8 cellular contexts compared by ENCODE assay signal in the genomic region with DNA sequence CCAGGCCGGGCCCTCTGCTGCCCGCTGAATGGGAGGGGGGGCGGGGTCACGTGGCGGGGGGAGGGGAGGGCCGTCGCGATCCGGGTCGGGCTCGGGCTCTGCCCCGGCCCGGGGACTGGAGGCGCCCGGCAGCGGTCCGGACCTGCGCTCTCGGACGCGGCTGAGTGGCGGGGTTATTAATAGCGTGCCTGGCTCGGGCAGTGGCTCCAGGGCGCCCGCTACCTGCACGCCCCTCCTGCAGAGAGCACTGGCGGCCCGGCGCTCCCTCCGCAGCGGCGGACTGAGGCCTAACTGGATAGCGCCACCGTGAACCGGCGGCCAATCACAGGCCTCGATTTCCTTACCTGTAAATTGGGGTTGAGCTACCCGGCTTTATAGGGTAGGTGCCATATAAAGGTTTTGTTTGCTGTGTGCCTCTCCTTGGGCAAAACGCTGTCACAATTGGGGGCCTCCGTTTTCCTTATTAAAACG. TPM values are rescaled to one million over a fixed set of nuclear protein-coding genes. Genes with fewer than 3 reads are reported as not detected.
DNase-seq lines count a peak whose midpoint lies in the region; ATAC-seq and TF ChIP-seq lines count a peak whose summit lies in the region.

No MANE protein-coding gene starts in this region.

- WGBS in endodermal cell (ENCODE audit: insufficient coverage in 1 of 2, insufficient read length in 1 of 2), 2 experiments = 2 to 4% methylated on average over 16 to 42 of the region's 42 CpGs
- WGBS in mesendoderm (ENCODE audit: extremely low coverage, insufficient coverage, low lambda C conversion rate) = no CpG with 5 or more reads among the region's 42 CpGs

- H3K9me3 Mint-ChIP-seq in endodermal cell = no peaks in the 10 kb centered on the region

- no peak overlapping the region for H2BK120ac ChIP-seq in mesendoderm (ENCODE audit: low read depth, low read length)

- DNase-seq in GM03348 (ENCODE audit: low spot score) = peak; percentile 92
- DNase-seq in NCI-H2227 (lab: John Stamatoyannopoulos, UW; ENCODE audit: unreplicated experiment) = peak; percentile 74
- peak; percentile 92 for DNase-seq in endodermal cell
- DNase-seq in mesendoderm = peak; percentile 84
- no peak for DNase-seq in vagina (ENCODE audit: extremely low spot score in 2 of 2)
- DNase-seq in MV-4-11 (lab: John Stamatoyannopoulos, UW) = no peak
- DNase-seq in NCI-H446 treated with DMSO at 0.1 percent for 48 hours (lab: John Stamatoyannopoulos, UW) = no peak

- no peak overlapping the region for H3K9ac ChIP-seq in endodermal cell (ENCODE audit: extremely low read depth, low read length, poor library complexity, severe bottlenecking)
- H3K9ac ChIP-seq in mesendoderm (ENCODE audit: low read length) = peak overlapping the region; percentile 49

- peak overlapping the region; percentile 38 for H3K4me3 Mint-ChIP-seq in endodermal cell

- no peaks in the 10 kb centered on the region for H3K36me3 ChIP-seq in endodermal cell (ENCODE audit: control insufficient read depth, insufficient read depth, low read length)
- no peaks in the 10 kb centered on the region for H3K36me3 ChIP-seq in mesendoderm (ENCODE audit: control insufficient read depth, insufficient read depth, low read length)
- H3K36me3 ChIP-seq in vagina = no peaks in the 10 kb centered on the region

- H3K23ac ChIP-seq in mesendoderm (ENCODE audit: low read length) = no peak overlapping the region

- H2BK5ac ChIP-seq in mesendoderm (ENCODE audit: low read length) = no peak overlapping the region

- peaks cover 20% of the 10 kb centered on the region for H3K79me2 ChIP-seq in mesendoderm (ENCODE audit: control insufficient read depth, insufficient read depth, low read length)

- H3K79me1 ChIP-seq in mesendoderm (ENCODE audit: low read length) = peaks cover 33% of the 10 kb centered on the region

- H3K27ac Mint-ChIP-seq in endodermal cell = no peak overlapping the region

- H2BK15ac ChIP-seq in mesendoderm (replicated peaks; ENCODE audit: low read depth) = no peak overlapping the region

- H3K27ac ChIP-seq in endodermal cell (ENCODE audit: low read depth, low read length) (peak overlapping the region; percentile 8), mesendoderm (ENCODE audit: low read depth, low read length) (peak overlapping the region; percentile 97), vagina (peak overlapping the region; percentile 96)

- H3K56ac ChIP-seq in mesendoderm (ENCODE audit: low read length) = peak overlapping the region; percentile 76

- no peak overlapping the region for H4K8ac ChIP-seq in mesendoderm (ENCODE audit: low read depth, low read length)

- H3K4me3 ChIP-seq in endodermal cell (ENCODE audit: low read length) (peak overlapping the region; percentile 69), mesendoderm (ENCODE audit: low read length) (no peak overlapping the region), vagina (peak overlapping the region; percentile 38 to 50)

- intact Hi-C loops in vagina (cut with DNase I) = no loop called here

- H3K4me1 ChIP-seq in endodermal cell (ENCODE audit: control insufficient read depth, insufficient read depth, low read length) = peaks cover 32% of the 10 kb centered on the region
- H3K4me1 ChIP-seq in mesendoderm (ENCODE audit: control insufficient read depth, low read depth, low read length) = peaks cover 38% of the 10 kb centered on the region
- peaks cover 89% of the 10 kb centered on the region for H3K4me1 ChIP-seq in vagina

- H3K4ac ChIP-seq in mesendoderm (ENCODE audit: low read depth, low read length) = peak overlapping the region; percentile 88

- H3K27me3 Mint-ChIP-seq in endodermal cell (ENCODE audit: insufficient read depth) = no peaks in the 10 kb centered on the region

- H3K9me3 ChIP-seq in endodermal cell (ENCODE audit: control insufficient read depth, low read length) (no peaks in the 10 kb centered on the region), vagina (no peaks in the 10 kb centered on the region)

- no peak for TF ChIP-seq POLR2A in vagina (IDR thresholded peaks at IDR 0.05)

- no peaks in the 10 kb centered on the region for H3K36me3 Mint-ChIP-seq in endodermal cell (ENCODE audit: low read depth)

- H3K18ac ChIP-seq in mesendoderm (ENCODE audit: low read length) = peak overlapping the region; percentile 88

- H2AK5ac ChIP-seq in mesendoderm (ENCODE audit: low read length) = no peak overlapping the region

- peaks cover 44% of the 10 kb centered on the region for H3K4me1 Mint-ChIP-seq in endodermal cell

- TF ChIP-seq CTCF in endodermal cell (conservative IDR thresholded peaks at IDR 0.05) (peak; percentile 23), vagina (IDR thresholded peaks at IDR 0.05) (no peak)

- H3K4me2 ChIP-seq in mesendoderm (ENCODE audit: low read length) = peak overlapping the region; percentile 18

- ATAC-seq in GM21619 (IDR thresholded peaks at IDR 0.05; ENCODE audit: unreplicated experiment) = no peak

- H4K5ac ChIP-seq in mesendoderm (ENCODE audit: low read length) = no peak overlapping the region

- H3K27me3 ChIP-seq in endodermal cell (ENCODE audit: control insufficient read depth, insufficient read depth, low read length, poor library complexity, severe bottlenecking) = no peaks in the 10 kb centered on the region
- H3K27me3 ChIP-seq in mesendoderm (ENCODE audit: insufficient read depth, low read length, poor library complexity) = no peaks in the 10 kb centered on the region
- no peaks in the 10 kb centered on the region for H3K27me3 ChIP-seq in vagina

RNA-seq across cellular contexts. Expression of gene AHDC1, which starts 28.0 kb away (rescaled TPM):
- total RNA-seq in endodermal cell = 10 to 100 TPM; 39.3 to 41.2 TPM
- 52.1 TPM for polyA plus RNA-seq in endodermal cell (2013, experiment 1 of 2)
- polyA plus RNA-seq in endodermal cell (2013, experiment 2 of 2) = 50.1 TPM
- 8.1 TPM for polyA plus RNA-seq in mesendoderm (2013, experiment 1 of 2)
- 8.0 TPM for polyA plus RNA-seq in mesendoderm (2013, experiment 2 of 2)
- 62.4 TPM for total RNA-seq in vagina

RNA-seq across cellular contexts. Expression of gene FGR, which starts 59.1 kb away (rescaled TPM):
- total RNA-seq in endodermal cell (not detected), vagina (18.4 TPM)
- polyA plus RNA-seq in endodermal cell (2013, experiment 1 of 2) = 0.14 TPM
- polyA plus RNA-seq in endodermal cell (2013, experiment 2 of 2) = not detected
- polyA plus RNA-seq in mesendoderm (2013, experiment 1 of 2) = 0.11 TPM
- 0.08 TPM for polyA plus RNA-seq in mesendoderm (2013, experiment 2 of 2)

Comparison
In these comparisons a context has a peak if more than half of its experiments do, and no peak if none do; other contexts are left out.
1. DNase-seq: peak in GM03348 (single experiment), NCI-H2227 (single experiment), endodermal cell (single experiment) and mesendoderm (single experiment); none in vagina (0 of 2), MV-4-11 (single experiment) and NCI-H446 treated with DMSO at 0.1 percent for 48 hours (single experiment).
2. H3K27ac ChIP-seq: peak in every context shown above with its lines; median percentile 97 in mesendoderm; 96 in vagina; 8 in endodermal cell.
3. RNA of gene FGR, which starts 59.1 kb away (total RNA-seq): 18.4 TPM in vagina (single experiment); not detected in endodermal cell; every median in the first group is over 10 times any median in the second.